In the genomic region with DNA sequence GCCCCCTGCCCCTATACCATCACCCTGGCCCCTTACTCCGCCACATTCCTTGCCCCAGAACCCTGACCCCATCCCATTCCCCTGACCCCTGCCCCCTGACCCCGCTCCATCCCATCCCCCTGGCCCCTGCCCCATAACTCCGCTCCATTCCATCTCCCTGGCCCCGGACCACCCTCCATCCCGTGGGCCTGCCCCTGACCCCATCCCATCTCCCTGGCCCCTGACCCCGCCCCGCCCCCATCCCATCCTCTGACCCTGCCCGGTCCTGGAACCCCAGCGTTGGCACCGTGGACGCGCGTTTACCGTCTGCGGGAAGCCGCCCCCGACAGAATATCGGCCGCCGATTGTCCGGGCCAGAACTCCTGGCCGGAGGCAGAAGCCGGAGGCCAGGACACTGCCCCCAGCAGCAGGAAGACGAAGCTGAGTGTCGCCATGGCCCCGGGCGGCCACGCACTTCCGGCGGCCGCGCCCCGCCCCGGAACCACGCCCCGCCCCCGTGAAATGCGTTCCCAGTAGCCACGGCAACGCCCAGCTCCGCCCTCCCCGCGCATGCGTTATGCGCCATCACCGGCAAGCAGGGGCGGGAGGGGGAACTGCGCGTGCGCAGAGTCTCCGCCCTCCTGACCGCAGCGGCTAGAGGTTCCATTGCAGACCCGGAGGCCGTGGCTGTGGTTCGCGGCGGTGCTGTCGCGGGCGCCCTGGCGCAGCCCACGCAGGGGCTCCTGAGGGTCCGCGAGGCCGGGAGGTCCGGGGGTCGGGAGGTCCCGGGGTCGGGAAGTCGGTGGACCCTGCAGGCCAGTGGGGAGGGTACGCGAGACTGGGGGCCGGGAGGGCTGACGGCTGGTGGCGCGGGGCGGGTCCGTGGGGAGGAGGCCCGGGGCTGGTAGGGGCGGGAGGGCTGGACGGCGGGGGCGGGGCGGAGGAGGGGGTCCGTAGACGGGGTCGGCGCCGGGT, we compare ENCODE assay signal across 1 cellular context.
TF ChIP-seq lines count a peak whose summit lies in the region.

A gene with protein sequence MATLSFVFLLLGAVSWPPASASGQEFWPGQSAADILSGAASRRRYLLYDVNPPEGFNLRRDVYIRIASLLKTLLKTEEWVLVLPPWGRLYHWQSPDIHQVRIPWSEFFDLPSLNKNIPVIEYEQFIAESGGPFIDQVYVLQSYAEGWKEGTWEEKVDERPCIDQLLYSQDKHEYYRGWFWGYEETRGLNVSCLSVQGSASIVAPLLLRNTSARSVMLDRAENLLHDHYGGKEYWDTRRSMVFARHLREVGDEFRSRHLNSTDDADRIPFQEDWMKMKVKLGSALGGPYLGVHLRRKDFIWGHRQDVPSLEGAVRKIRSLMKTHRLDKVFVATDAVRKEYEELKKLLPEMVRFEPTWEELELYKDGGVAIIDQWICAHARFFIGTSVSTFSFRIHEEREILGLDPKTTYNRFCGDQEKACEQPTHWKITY (minus strand): TSS at position 458 of the 954 bp plus-strand sequence. CDS start 24 bp downstream, at position 434.

TF ChIP-seq in GM12878, 131 proteins besides CTCF, POLR2A, EP300 and RAD21 (continued from another document and continues in another):
- TF ChIP-seq ZNF622 (IDR thresholded peaks at IDR 0.05) (no peak), HDGF (IDR thresholded peaks at IDR 0.05) (no peak), FOS (IDR thresholded peaks at IDR 0.05; ENCODE audit: borderline replicate concordance, extremely low read depth, insufficient read length) (no peak), SMAD5 (IDR thresholded peaks at IDR 0.05; ENCODE audit: low read depth) (no peak), ZBED1 (IDR thresholded peaks at IDR 0.05; ENCODE audit: borderline replicate concordance) (no peak), SIX5 (IDR thresholded peaks at IDR 0.05; ENCODE audit: low read depth, low read length, severe bottlenecking) (no peak), NFXL1 (IDR thresholded peaks at IDR 0.05; ENCODE audit: borderline replicate concordance) (no peak), RBBP5 (conservative IDR thresholded peaks at IDR 0.05) (no peak), IRF4 (IDR thresholded peaks at IDR 0.05; ENCODE audit: low read depth, low read length) (no peak), BACH1 (IDR thresholded peaks at IDR 0.05; ENCODE audit: borderline replicate concordance) (peak; percentile 41; the same call in 1 of the 2 replicates), NR2F1 (conservative IDR thresholded peaks at IDR 0.05) (peak; percentile 86), NR2C1 (IDR thresholded peaks at IDR 0.05) (peak; percentile 74), POLR2AphosphoS2 (IDR thresholded peaks at IDR 0.05; ENCODE audit: low read depth, low read length) (peak; percentile 75; the same call in 1 of the 2 replicates), ZNF217 (IDR thresholded peaks at IDR 0.05) (no peak), BHLHE40 (IDR thresholded peaks at IDR 0.05; ENCODE audit: borderline replicate concordance in 1 of 2, low read depth in 2 of 2, low read length in 1 of 2) (peak in 1 of 2 experiments; percentile 63; a peak in 2 of 4 replicates), CBFB (IDR thresholded peaks at IDR 0.05; ENCODE audit: low read depth) (no peak; the same call in 1 of the 2 replicates), STAT3 (IDR thresholded peaks at IDR 0.05; ENCODE audit: low read depth, low read length) (no peak), YY1 (IDR thresholded peaks at IDR 0.05; ENCODE audit: low read depth, low read length) (peak; percentile 88), CEBPB (IDR thresholded peaks at IDR 0.05; ENCODE audit: borderline replicate concordance in 1 of 2, low read depth in 2 of 2, low read length in 2 of 2) (no peak), KLF5 (IDR thresholded peaks at IDR 0.05; ENCODE audit: partially characterized antibody) (peak; percentile 18), ZNF384 (IDR thresholded peaks at IDR 0.05; ENCODE audit: borderline replicate concordance, low read depth, low read length) (no peak), EZH2 (IDR thresholded peaks at IDR 0.05; ENCODE audit: borderline replicate concordance, control insufficient read depth, low read depth, low read length) (no peak), ASH2L (IDR thresholded peaks at IDR 0.05; ENCODE audit: borderline replicate concordance, low read depth) (no peak), RFX5 (IDR thresholded peaks at IDR 0.05; ENCODE audit: low read depth, low read length) (no peak), STAT1 (conservative IDR thresholded peaks at IDR 0.05) (no peak), SIN3A (IDR thresholded peaks at IDR 0.05; ENCODE audit: low read depth, low read length) (peak; percentile 94), NR2C2 (IDR thresholded peaks at IDR 0.05; ENCODE audit: borderline replicate concordance, control insufficient read depth, insufficient read length, low read depth) (no peak), JUNB (IDR thresholded peaks at IDR 0.05) (no peak), ETV6 (conservative IDR thresholded peaks at IDR 0.05 in 1 of 2, IDR thresholded peaks at IDR 0.05 in 1 of 2; ENCODE audit: borderline replicate concordance in 1 of 2, low read depth in 1 of 2) (no peak), BMI1 (IDR thresholded peaks at IDR 0.05; ENCODE audit: borderline replicate concordance) (peak; percentile 97), LARP7 (IDR thresholded peaks at IDR 0.05) (no peak), MEF2A (IDR thresholded peaks at IDR 0.05; ENCODE audit: insufficient read depth, low read depth, low read length) (no peak), SUPT20H (IDR thresholded peaks at IDR 0.05; ENCODE audit: borderline replicate concordance, control insufficient read depth, low read depth, low read length) (no peak), SRF (IDR thresholded peaks at IDR 0.05; ENCODE audit: low read depth in 2 of 2, low read length in 2 of 2) (0 out of 4 replicates have a peak, but pooled peaks of 1 of the 2 experiments have one; percentile 31), ZNF207 (IDR thresholded peaks at IDR 0.05; ENCODE audit: borderline replicate concordance) (0 out of 2 replicates have a peak, but pooled peaks have one; percentile 31), CBX5 (IDR thresholded peaks at IDR 0.05; ENCODE audit: low read depth) (no peak), WRNIP1 (IDR thresholded peaks at IDR 0.05; ENCODE audit: borderline replicate concordance, low read depth, low read length) (no peak), ZNF24 (IDR thresholded peaks at IDR 0.05) (no peak), CREB1 (IDR thresholded peaks at IDR 0.05; ENCODE audit: low read depth) (peak; percentile 77)
- TF ChIP-seq, protein P1, sequence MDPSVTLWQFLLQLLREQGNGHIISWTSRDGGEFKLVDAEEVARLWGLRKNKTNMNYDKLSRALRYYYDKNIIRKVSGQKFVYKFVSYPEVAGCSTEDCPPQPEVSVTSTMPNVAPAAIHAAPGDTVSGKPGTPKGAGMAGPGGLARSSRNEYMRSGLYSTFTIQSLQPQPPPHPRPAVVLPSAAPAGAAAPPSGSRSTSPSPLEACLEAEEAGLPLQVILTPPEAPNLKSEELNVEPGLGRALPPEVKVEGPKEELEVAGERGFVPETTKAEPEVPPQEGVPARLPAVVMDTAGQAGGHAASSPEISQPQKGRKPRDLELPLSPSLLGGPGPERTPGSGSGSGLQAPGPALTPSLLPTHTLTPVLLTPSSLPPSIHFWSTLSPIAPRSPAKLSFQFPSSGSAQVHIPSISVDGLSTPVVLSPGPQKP (IDR thresholded peaks at IDR 0.05; ENCODE audit: low read depth, low read length): peak; percentile 60
- TF ChIP-seq, protein P2, sequence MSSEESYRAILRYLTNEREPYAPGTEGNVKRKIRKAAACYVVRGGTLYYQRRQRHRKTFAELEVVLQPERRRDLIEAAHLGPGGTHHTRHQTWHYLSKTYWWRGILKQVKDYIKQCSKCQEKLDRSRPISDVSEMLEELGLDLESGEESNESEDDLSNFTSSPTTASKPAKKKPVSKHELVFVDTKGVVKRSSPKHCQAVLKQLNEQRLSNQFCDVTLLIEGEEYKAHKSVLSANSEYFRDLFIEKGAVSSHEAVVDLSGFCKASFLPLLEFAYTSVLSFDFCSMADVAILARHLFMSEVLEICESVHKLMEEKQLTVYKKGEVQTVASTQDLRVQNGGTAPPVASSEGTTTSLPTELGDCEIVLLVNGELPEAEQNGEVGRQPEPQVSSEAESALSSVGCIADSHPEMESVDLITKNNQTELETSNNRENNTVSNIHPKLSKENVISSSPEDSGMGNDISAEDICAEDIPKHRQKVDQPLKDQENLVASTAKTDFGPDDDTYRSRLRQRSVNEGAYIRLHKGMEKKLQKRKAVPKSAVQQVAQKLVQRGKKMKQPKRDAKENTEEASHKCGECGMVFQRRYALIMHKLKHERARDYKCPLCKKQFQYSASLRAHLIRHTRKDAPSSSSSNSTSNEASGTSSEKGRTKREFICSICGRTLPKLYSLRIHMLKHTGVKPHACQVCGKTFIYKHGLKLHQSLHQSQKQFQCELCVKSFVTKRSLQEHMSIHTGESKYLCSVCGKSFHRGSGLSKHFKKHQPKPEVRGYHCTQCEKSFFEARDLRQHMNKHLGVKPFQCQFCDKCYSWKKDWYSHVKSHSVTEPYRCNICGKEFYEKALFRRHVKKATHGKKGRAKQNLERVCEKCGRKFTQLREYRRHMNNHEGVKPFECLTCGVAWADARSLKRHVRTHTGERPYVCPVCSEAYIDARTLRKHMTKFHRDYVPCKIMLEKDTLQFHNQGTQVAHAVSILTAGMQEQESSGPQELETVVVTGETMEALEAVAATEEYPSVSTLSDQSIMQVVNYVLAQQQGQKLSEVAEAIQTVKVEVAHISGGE (CRISPR knock-in tag; IDR thresholded peaks at IDR 0.05): no peak
- TF ChIP-seq, protein P3, sequence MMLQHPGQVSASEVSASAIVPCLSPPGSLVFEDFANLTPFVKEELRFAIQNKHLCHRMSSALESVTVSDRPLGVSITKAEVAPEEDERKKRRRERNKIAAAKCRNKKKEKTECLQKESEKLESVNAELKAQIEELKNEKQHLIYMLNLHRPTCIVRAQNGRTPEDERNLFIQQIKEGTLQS (IDR thresholded peaks at IDR 0.05; ENCODE audit: borderline replicate concordance, extremely low read depth, low read depth, low read length): no peak; the same call in 1 of the 2 replicates
- TF ChIP-seq, protein P4, sequence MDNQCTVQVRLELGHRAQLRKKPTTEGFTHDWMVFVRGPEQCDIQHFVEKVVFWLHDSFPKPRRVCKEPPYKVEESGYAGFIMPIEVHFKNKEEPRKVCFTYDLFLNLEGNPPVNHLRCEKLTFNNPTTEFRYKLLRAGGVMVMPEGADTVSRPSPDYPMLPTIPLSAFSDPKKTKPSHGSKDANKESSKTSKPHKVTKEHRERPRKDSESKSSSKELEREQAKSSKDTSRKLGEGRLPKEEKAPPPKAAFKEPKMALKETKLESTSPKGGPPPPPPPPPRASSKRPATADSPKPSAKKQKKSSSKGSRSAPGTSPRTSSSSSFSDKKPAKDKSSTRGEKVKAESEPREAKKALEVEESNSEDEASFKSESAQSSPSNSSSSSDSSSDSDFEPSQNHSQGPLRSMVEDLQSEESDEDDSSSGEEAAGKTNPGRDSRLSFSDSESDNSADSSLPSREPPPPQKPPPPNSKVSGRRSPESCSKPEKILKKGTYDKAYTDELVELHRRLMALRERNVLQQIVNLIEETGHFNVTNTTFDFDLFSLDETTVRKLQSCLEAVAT (IDR thresholded peaks at IDR 0.05): no peak
- TF ChIP-seq, protein P5, sequence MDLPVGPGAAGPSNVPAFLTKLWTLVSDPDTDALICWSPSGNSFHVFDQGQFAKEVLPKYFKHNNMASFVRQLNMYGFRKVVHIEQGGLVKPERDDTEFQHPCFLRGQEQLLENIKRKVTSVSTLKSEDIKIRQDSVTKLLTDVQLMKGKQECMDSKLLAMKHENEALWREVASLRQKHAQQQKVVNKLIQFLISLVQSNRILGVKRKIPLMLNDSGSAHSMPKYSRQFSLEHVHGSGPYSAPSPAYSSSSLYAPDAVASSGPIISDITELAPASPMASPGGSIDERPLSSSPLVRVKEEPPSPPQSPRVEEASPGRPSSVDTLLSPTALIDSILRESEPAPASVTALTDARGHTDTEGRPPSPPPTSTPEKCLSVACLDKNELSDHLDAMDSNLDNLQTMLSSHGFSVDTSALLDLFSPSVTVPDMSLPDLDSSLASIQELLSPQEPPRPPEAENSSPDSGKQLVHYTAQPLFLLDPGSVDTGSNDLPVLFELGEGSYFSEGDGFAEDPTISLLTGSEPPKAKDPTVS (IDR thresholded peaks at IDR 0.05; ENCODE audit: low read depth, low read length): no peak
- TF ChIP-seq, protein P6, sequence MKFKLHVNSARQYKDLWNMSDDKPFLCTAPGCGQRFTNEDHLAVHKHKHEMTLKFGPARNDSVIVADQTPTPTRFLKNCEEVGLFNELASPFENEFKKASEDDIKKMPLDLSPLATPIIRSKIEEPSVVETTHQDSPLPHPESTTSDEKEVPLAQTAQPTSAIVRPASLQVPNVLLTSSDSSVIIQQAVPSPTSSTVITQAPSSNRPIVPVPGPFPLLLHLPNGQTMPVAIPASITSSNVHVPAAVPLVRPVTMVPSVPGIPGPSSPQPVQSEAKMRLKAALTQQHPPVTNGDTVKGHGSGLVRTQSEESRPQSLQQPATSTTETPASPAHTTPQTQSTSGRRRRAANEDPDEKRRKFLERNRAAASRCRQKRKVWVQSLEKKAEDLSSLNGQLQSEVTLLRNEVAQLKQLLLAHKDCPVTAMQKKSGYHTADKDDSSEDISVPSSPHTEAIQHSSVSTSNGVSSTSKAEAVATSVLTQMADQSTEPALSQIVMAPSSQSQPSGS (IDR thresholded peaks at IDR 0.05; ENCODE audit: low read length): no peak
- TF ChIP-seq, protein P7, sequence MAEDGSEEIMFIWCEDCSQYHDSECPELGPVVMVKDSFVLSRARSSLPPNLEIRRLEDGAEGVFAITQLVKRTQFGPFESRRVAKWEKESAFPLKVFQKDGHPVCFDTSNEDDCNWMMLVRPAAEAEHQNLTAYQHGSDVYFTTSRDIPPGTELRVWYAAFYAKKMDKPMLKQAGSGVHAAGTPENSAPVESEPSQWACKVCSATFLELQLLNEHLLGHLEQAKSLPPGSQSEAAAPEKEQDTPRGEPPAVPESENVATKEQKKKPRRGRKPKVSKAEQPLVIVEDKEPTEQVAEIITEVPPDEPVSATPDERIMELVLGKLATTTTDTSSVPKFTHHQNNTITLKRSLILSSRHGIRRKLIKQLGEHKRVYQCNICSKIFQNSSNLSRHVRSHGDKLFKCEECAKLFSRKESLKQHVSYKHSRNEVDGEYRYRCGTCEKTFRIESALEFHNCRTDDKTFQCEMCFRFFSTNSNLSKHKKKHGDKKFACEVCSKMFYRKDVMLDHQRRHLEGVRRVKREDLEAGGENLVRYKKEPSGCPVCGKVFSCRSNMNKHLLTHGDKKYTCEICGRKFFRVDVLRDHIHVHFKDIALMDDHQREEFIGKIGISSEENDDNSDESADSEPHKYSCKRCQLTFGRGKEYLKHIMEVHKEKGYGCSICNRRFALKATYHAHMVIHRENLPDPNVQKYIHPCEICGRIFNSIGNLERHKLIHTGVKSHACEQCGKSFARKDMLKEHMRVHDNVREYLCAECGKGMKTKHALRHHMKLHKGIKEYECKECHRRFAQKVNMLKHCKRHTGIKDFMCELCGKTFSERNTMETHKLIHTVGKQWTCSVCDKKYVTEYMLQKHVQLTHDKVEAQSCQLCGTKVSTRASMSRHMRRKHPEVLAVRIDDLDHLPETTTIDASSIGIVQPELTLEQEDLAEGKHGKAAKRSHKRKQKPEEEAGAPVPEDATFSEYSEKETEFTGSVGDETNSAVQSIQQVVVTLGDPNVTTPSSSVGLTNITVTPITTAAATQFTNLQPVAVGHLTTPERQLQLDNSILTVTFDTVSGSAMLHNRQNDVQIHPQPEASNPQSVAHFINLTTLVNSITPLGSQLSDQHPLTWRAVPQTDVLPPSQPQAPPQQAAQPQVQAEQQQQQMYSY (CRISPR knock-in tag; IDR thresholded peaks at IDR 0.05): no peak
